In the genomic region with DNA sequence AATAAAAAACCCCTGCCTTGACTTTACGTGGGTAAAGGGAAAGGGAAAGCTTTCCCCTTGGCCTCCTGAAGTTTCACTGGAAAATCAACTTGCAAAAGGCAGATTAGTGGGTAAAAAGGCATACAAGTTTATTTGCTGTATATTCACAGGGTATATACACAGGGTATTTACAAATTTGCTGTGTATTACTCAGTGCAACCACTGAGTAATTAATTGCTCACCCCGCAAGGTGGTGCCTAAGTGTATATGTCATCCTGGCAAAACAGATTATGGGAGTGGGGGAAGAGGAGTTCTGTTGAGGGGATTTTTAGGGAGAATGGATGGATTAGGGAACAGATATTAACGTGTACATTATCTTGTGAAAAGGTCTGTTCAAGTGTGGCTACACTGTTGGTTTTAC, we compare ENCODE assay signal across 30 cellular contexts. TPM values are rescaled to one million over a fixed set of nuclear protein-coding genes. Genes with fewer than 3 reads are reported as not detected.
"Had no signal": no experiment of that assay in that cellular context is flagged by ENCODE, and none has a peak within 500 bp of the region (broad histone marks: within the 10 kb centered on the region; RNA-seq: fewer than 3 reads in every experiment).

No MANE protein-coding gene starts in this region.

- H3K4me1 Mint-ChIP-seq: activated naive CD8-positive, alpha-beta T cell treated with anti-CD3 and anti-CD28 coated beads, Interleukin-2, amount 50 U/mL, for 24 hours; stimulated activated naive CD8-positive, alpha-beta T cell treated with anti-CD3 and anti-CD28 coated beads, Interleukin-15, amount 100 ng/mL, for 72 hours had no signal

- H3K27me3 ChIP-seq: ascending aorta, breast epithelium, gastroesophageal sphincter, heart left ventricle, pancreas, right lobe of liver, transverse colon, vagina had no signal

- H3K4me1 ChIP-seq: ascending aorta, breast epithelium, gastroesophageal sphincter, heart left ventricle, pancreas, right lobe of liver, suprapubic skin, transverse colon, vagina had no signal

- H3K4me3 ChIP-seq: ascending aorta, breast epithelium, gastroesophageal sphincter, heart left ventricle, lung, pancreas, right lobe of liver, suprapubic skin, transverse colon, vagina had no signal

- H3K9me3 Mint-ChIP-seq: activated naive CD4-positive, alpha-beta T cell treated with anti-CD3 and anti-CD28 coated beads, Interleukin-2, amount 10 ng/mL, durations not matched to agents 7 days and 5 days; activated naive CD8-positive, alpha-beta T cell treated with anti-CD3 and anti-CD28 coated beads, Interleukin-2, amount 50 U/mL, for 24 hours; activated T-cell treated with anti-CD3 and anti-CD28 coated beads, Interleukin-2, amount 50 U/mL, for 4 hours; mesothelial cell of epicardium; natural killer cell treated with Interleukin-12 subunit alpha and Interleukin-12 subunit beta and Interleukin-15 and Interleukin-18, amount 100 ng/mL, for 72 hours; stimulated activated naive CD8-positive, alpha-beta T cell treated with anti-CD3 and anti-CD28 coated beads, Interleukin-15, amount 100 ng/mL, for 72 hours had no signal

- DNase-seq: activated CD4-positive, alpha-beta T cell treated with anti-CD3 and anti-CD28 coated beads for 48 hours; activated CD4-positive, CD25-positive, alpha-beta regulatory T cell; activated CD8-positive, alpha-beta T cell treated with anti-CD3 and anti-CD28 coated beads, Interleukin-2, amount 10 ng/mL, durations not matched to agents 7 days and 5 days; activated effector memory CD4-positive, alpha-beta T cell treated with Interleukin-2 at 50 U/mL for 16 hours; activated naive CD4-positive, alpha-beta T cell treated with anti-CD3 and anti-CD28 coated beads, Interleukin-2, amount 10 ng/mL, durations not matched to agents 7 days and 5 days; activated naive CD8-positive, alpha-beta T cell treated with anti-CD3 and anti-CD28 coated beads, Interleukin-2, amount 50 U/mL, for 24 hours; activated T-cell treated with anti-CD3 and anti-CD28 coated beads, Interleukin-2, amount 50 U/mL, for 4 hours; cerebellar nuclear complex; cortex of kidney; effector CD4-positive, alpha-beta T cell; heart left ventricle; kidney; pancreas; right lobe of liver; small intestine; stimulated activated CD4-positive, alpha-beta T cell treated with anti-CD3 and anti-CD28 coated beads, Interleukin-15, amount 100 ng/mL, for 24 hours; stimulated activated CD4-positive, alpha-beta T cell treated with anti-CD3 and anti-CD28 coated beads, Interleukin-2, amount 100 ng/mL, for 48 hours; stimulated activated naive CD8-positive, alpha-beta T cell treated with anti-CD3 and anti-CD28 coated beads, Interleukin-15, amount 100 ng/mL, for 72 hours; T-helper 9 cell; transverse colon had no signal

- FAIRE-seq: kidney, pancreas, small intestine had no signal

- H3K36me3 ChIP-seq: ascending aorta, breast epithelium, gastroesophageal sphincter, heart left ventricle, neutrophil, right lobe of liver, suprapubic skin, transverse colon, vagina had no signal

- H3K36me3 Mint-ChIP-seq: activated naive CD4-positive, alpha-beta T cell treated with anti-CD3 and anti-CD28 coated beads, Interleukin-2, amount 10 ng/mL, durations not matched to agents 7 days and 5 days; mesothelial cell of epicardium; natural killer cell treated with Interleukin-12 subunit alpha and Interleukin-12 subunit beta and Interleukin-15 and Interleukin-18, amount 100 ng/mL, for 72 hours had no signal

- H3K9me3 ChIP-seq: ascending aorta, breast epithelium, gastroesophageal sphincter, heart left ventricle, neutrophil, pancreas, right lobe of liver, suprapubic skin, transverse colon, vagina had no signal

- H3K27ac Mint-ChIP-seq: activated CD8-positive, alpha-beta T cell treated with anti-CD3 and anti-CD28 coated beads, Interleukin-2, amount 10 ng/mL, durations not matched to agents 7 days and 5 days; activated naive CD4-positive, alpha-beta T cell treated with anti-CD3 and anti-CD28 coated beads, Interleukin-2, amount 10 ng/mL, durations not matched to agents 7 days and 5 days; activated naive CD8-positive, alpha-beta T cell treated with anti-CD3 and anti-CD28 coated beads, Interleukin-2, amount 50 U/mL, for 24 hours; mesothelial cell of epicardium; natural killer cell treated with Interleukin-12 subunit alpha and Interleukin-12 subunit beta and Interleukin-15 and Interleukin-18, amount 100 ng/mL, for 72 hours; stimulated activated naive CD8-positive, alpha-beta T cell treated with anti-CD3 and anti-CD28 coated beads, Interleukin-15, amount 100 ng/mL, for 72 hours had no signal

- H3K27ac ChIP-seq: ascending aorta, breast epithelium, gastroesophageal sphincter, heart left ventricle, neutrophil, pancreas, right lobe of liver, suprapubic skin, transverse colon, vagina had no signal

- ATAC-seq: activated CD8-positive, alpha-beta T cell treated with anti-CD3 and anti-CD28 coated beads, Interleukin-2, amount 10 ng/mL, durations not matched to agents 7 days and 5 days; activated naive CD8-positive, alpha-beta T cell treated with anti-CD3 and anti-CD28 coated beads, Interleukin-2, amount 50 U/mL, for 24 hours; activated T-cell treated with anti-CD3 and anti-CD28 coated beads, Interleukin-2, amount 50 U/mL, for 4 hours; gastroesophageal sphincter; heart left ventricle; left lobe of liver; natural killer cell treated with Interleukin-12 subunit alpha and Interleukin-12 subunit beta and Interleukin-15 and Interleukin-18, amount 100 ng/mL, for 72 hours; pancreas; right lobe of liver; stimulated activated naive CD8-positive, alpha-beta T cell treated with anti-CD3 and anti-CD28 coated beads, Interleukin-15, amount 100 ng/mL, for 72 hours had no signal

- H3K4me3 Mint-ChIP-seq: activated CD8-positive, alpha-beta T cell treated with anti-CD3 and anti-CD28 coated beads, Interleukin-2, amount 10 ng/mL, durations not matched to agents 7 days and 5 days; activated naive CD4-positive, alpha-beta T cell treated with anti-CD3 and anti-CD28 coated beads, Interleukin-2, amount 10 ng/mL, durations not matched to agents 7 days and 5 days; activated naive CD8-positive, alpha-beta T cell treated with anti-CD3 and anti-CD28 coated beads, Interleukin-2, amount 50 U/mL, for 24 hours; activated T-cell treated with anti-CD3 and anti-CD28 coated beads, Interleukin-2, amount 50 U/mL, for 4 hours; mesothelial cell of epicardium; natural killer cell treated with Interleukin-12 subunit alpha and Interleukin-12 subunit beta and Interleukin-15 and Interleukin-18, amount 100 ng/mL, for 72 hours; stimulated activated naive CD8-positive, alpha-beta T cell treated with anti-CD3 and anti-CD28 coated beads, Interleukin-15, amount 100 ng/mL, for 72 hours had no signal

RNA-seq across cellular contexts. Expression of gene FBLL1, which starts 49.9 kb away (rescaled TPM):
- total RNA-seq: ascending aorta, vagina had no signal
